ENCODE assay signal across 14 cellular contexts in genomic region chr15:67917037-67917436, GRCh38.
DNase-seq lines count a peak whose midpoint lies in the region; ATAC-seq, FAIRE-seq and TF ChIP-seq lines count a peak whose summit lies in the region.
"Had no signal": no experiment of that assay in that cellular context is flagged by ENCODE, and none has a peak within 500 bp of the region (broad histone marks: within the 10 kb centered on the region; RNA-seq: fewer than 3 reads in every experiment).

No MANE protein-coding gene starts in this region.

- no peak for FAIRE-seq in GM12892 (lab: Jason Lieb, UNC)
- FAIRE-seq: urothelium cell line had no signal

- H3K9me3 ChIP-seq in SJCRH30 (replicated peaks) (no peaks in the 10 kb centered on the region; the same call in 1 of the 2 replicates), left ventricle myocardium inferior (replicated peaks) (no peaks in the 10 kb centered on the region)

- TF ChIP-seq CTCF in left ventricle myocardium inferior (IDR thresholded peaks at IDR 0.05; ENCODE audit: borderline replicate concordance), result no peak

- peaks cover 7% of the 10 kb centered on the region; the same call in 1 of the 2 replicates for H3K4me1 ChIP-seq in SJCRH30
- H3K4me1 ChIP-seq in left ventricle myocardium inferior, result peaks cover 41% of the 10 kb centered on the region

- DNase-seq in COLO668 (lab: John Stamatoyannopoulos, UW; ENCODE audit: unreplicated experiment) (peak; percentile 32), SJCRH30 (peak; percentile 52 to 53), left ventricle myocardium inferior (peak; percentile 35), posterior vena cava (ENCODE audit: low spot score) (peak; percentile 83), GM12892 (ENCODE audit: insufficient read length) (no peak)
- DNase-seq: activated CD4-positive, alpha-beta T cell treated with anti-CD3 and anti-CD28 coated beads, Interleukin-2, amount 50 U/mL, for 4 hours; activated gamma-delta T cell treated with Interleukin-2 at 50 U/mL for 16 hours; cortex of kidney; kidney glomerular epithelial cell; T-helper 2 cell had no signal

- H3K36me3 ChIP-seq in SJCRH30 (no peaks in the 10 kb centered on the region), left ventricle myocardium inferior (no peaks in the 10 kb centered on the region)

- TF ChIP-seq POLR2A in GM12892 (IDR thresholded peaks at IDR 0.05; ENCODE audit: low read depth, low read length), result no peak

- ATAC-seq in HG03520 (IDR thresholded peaks at IDR 0.05; ENCODE audit: unreplicated experiment) (no peak), GM18868 (IDR thresholded peaks at IDR 0.05; ENCODE audit: unreplicated experiment) (no peak), HG02588 (IDR thresholded peaks at IDR 0.05; ENCODE audit: unreplicated experiment) (no peak)

- H3K4me3 ChIP-seq in SJCRH30 (no peak overlapping the region), left ventricle myocardium inferior (no peak overlapping the region)

- intact Hi-C loops in left ventricle myocardium inferior (cut with micrococcal nuclease) (no loop called here), posterior vena cava (cut with DNase I) (loop anchor here in 1 of 2 donors (5.0 kb wide), 1 partner anchor 35 kb away; no protein-coding TSS in a partner anchor)

- no peak overlapping the region for H3K27ac ChIP-seq in SJCRH30
- peak overlapping the region; percentile 81 for H3K27ac ChIP-seq in left ventricle myocardium inferior (replicated peaks)

- H3K27me3 ChIP-seq in SJCRH30 (no peaks in the 10 kb centered on the region), left ventricle myocardium inferior (ENCODE audit: low read depth) (no peaks in the 10 kb centered on the region)
